In genomic region chr7:22670422-22670815, GRCh38 we compare ENCODE assay signal across 28 cellular contexts. TPM values are rescaled to one million over a fixed set of nuclear protein-coding genes. Genes with fewer than 3 reads are reported as not detected.
"Had no signal": no experiment of that assay in that cellular context is flagged by ENCODE, and none has a peak within 500 bp of the region (broad histone marks: within the 10 kb centered on the region; RNA-seq: fewer than 3 reads in every experiment).

No MANE protein-coding gene starts in this region.

- DNase-seq: activated CD4-positive, alpha-beta T cell treated with anti-CD3 and anti-CD28 coated beads for 1 hour; activated CD4-positive, alpha-beta T cell treated with anti-CD3 and anti-CD28 coated beads, Interleukin-2, amount 50 U/mL, for 1 hour; activated CD8-positive, alpha-beta memory T cell treated with anti-CD3 and anti-CD28 coated beads, Interleukin-2, amount 50 U/mL, for 48 hours; activated naive CD4-positive, alpha-beta T cell treated with Interleukin-2 at 50 U/mL for 16 hours; activated naive CD8-positive, alpha-beta T cell treated with anti-CD3 and anti-CD28 coated beads for 36 hours; activated T-cell treated with anti-CD3 and anti-CD28 coated beads, Interleukin-2, amount 50 U/mL, for 4 hours; central memory CD4-positive, alpha-beta T cell; dermis blood vessel endothelial cell; effector CD8-positive, alpha-beta T cell; foreskin melanocyte; immature natural killer cell; left lung; midbrain; pancreas; right cardiac atrium; stimulated activated CD4-positive, alpha-beta T cell treated with anti-CD3 and anti-CD28 coated beads, Interleukin-12 subunit alpha, Interleukin-12 subunit beta, amount 100 ng/mL, for 4 hours; stimulated activated CD4-positive, alpha-beta T cell treated with anti-CD3 and anti-CD28 coated beads, Interleukin-4, amount 100 ng/mL, for 4 hours; stimulated activated naive CD8-positive, alpha-beta T cell treated with anti-CD3 and anti-CD28 coated beads, Interleukin-15, amount 100 ng/mL, for 72 hours; transverse colon had no signal

- H3K9me3 ChIP-seq: left lung, neutrophil, pancreas, transverse colon, vagina had no signal

- H3K4me1 Mint-ChIP-seq: immature natural killer cell, nephron had no signal

- H3K27me3 ChIP-seq: hepatocyte, left lung, neutrophil, pancreas, transverse colon, vagina had no signal

- H3K27ac ChIP-seq: hepatocyte, left lung, neutrophil, pancreas, transverse colon, vagina, VCaP had no signal

- H3K27ac Mint-ChIP-seq: activated naive CD8-positive, alpha-beta T cell treated with anti-CD3 and anti-CD28 coated beads for 36 hours; activated T-helper 2 cell treated with anti-CD3 and anti-CD28 coated beads, Interferon-gamma antibody, Interleukin-2, Interleukin-4, amounts not matched to agents 10 μg/mL and 5 μg/mL and 100 μg/mL, durations not matched to agents 14 hours and 24 hours and 36 hours; immature natural killer cell; nephron; stimulated activated naive CD8-positive, alpha-beta T cell treated with anti-CD3 and anti-CD28 coated beads, Interleukin-15, amount 100 ng/mL, for 72 hours; T-helper 2 cell treated with Interferon-gamma antibody and Interleukin-4, amounts not matched to agents 5 μg/mL and 100 μg/mL, for 36 hours had no signal

- H3K4me1 ChIP-seq: pancreas, transverse colon, vagina had no signal

- H3K36me3 Mint-ChIP-seq: immature natural killer cell had no signal

- H3K4me3 ChIP-seq: hepatocyte, left lung, lung, pancreas, transverse colon, vagina had no signal

- H3K4me3 Mint-ChIP-seq: activated naive CD8-positive, alpha-beta T cell treated with anti-CD3 and anti-CD28 coated beads for 36 hours; activated T-cell treated with anti-CD3 and anti-CD28 coated beads, Interleukin-2, amount 50 U/mL, for 4 hours; immature natural killer cell; nephron; stimulated activated naive CD8-positive, alpha-beta T cell treated with anti-CD3 and anti-CD28 coated beads, Interleukin-15, amount 100 ng/mL, for 72 hours; T-helper 2 cell treated with Interferon-gamma antibody and Interleukin-4, amounts not matched to agents 5 μg/mL and 100 μg/mL, for 36 hours had no signal

- ATAC-seq: activated T-cell treated with anti-CD3 and anti-CD28 coated beads, Interleukin-2, amount 50 U/mL, for 4 hours; left lung; pancreas; right cardiac atrium; stimulated activated naive CD8-positive, alpha-beta T cell treated with anti-CD3 and anti-CD28 coated beads, Interleukin-15, amount 100 ng/mL, for 72 hours had no signal

- H3K36me3 ChIP-seq: left lung, neutrophil, pancreas, transverse colon, vagina had no signal

- H3K9me3 Mint-ChIP-seq: activated T-cell treated with anti-CD3 and anti-CD28 coated beads, Interleukin-2, amount 50 U/mL, for 4 hours had no signal

RNA-seq across cellular contexts. Expression of gene IL6, which starts 56.6 kb away (rescaled TPM):
- total RNA-seq: activated T-helper 2 cell treated with anti-CD3 and anti-CD28 coated beads, Interferon-gamma antibody, Interleukin-2, Interleukin-4, amounts not matched to agents 10 μg/mL and 5 μg/mL and 100 μg/mL, durations not matched to agents 14 hours and 24 hours and 36 hours; skeletal muscle tissue had no signal
